Comparison of ENCODE assay signal across 8 cellular contexts in the genomic region with DNA sequence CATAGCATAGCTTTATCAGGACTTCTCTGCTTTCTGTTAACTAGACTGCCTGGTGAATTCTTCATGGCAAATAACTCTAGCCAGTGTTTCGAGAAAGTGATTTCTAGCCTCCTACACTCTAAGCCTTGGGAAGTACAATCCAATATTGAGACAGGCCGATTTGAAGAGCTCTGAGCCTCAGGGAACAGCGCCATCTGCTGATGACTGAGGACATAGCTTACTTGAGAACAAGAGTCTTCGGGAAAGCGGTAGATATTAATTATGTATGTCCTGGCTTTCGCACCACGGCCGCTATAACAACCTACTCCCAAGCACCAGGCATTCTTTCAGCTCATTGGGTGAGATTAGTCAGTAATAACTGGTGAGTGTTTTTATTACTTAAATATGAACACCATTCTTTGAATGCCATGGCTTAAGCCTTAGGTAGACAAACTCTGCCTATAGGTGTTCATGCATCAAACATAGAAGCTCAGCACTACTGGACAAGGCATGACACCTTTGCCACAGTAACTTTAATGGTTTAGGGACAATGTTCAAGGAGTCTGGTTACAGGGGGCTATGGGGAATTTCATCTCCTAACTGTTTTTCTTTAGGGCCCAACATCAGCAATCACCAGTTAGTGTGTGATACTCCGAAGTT.
DNase-seq lines count a peak whose midpoint lies in the region; ATAC-seq, FAIRE-seq and TF ChIP-seq lines count a peak whose summit lies in the region.

No MANE protein-coding gene starts in this region.

- H3K36me3 ChIP-seq in ovary, result no peaks in the 10 kb centered on the region

- peak; percentile 62 for FAIRE-seq in frontal cortex (lab: Jason Lieb, UNC)

- POLR2A ChIA-PET in WTC11 (lab: Charles Lee), result no interaction called here

- CTCF ChIA-PET in WTC11 (lab: Charles Lee), result interaction anchor here (0.6 to 1.8 kb wide), 51 partner anchors 9 to 1176 kb away, joined by 3 to 25 read pairs (median 3); no protein-coding TSS in a partner anchor

- DNase-seq in AG09319 (ENCODE audit: extremely low read depth, low read depth) (peak; percentile 70), GM13977 (ENCODE audit: low spot score) (peak; percentile 6), NCI-H2196 (lab: John Stamatoyannopoulos, UW; ENCODE audit: unreplicated experiment) (peak; percentile 87), WTC11 (ENCODE audit: low spot score) (peak; percentile 62), frontal cortex (ENCODE audit: low spot score in 2 of 2) (peak; percentile 6 to 40), ovary (peak; percentile 43 to 76 (median 62)), GM19240 (ENCODE audit: insufficient read length, low spot score) (no peak)

- no peaks in the 10 kb centered on the region for H3K27me3 ChIP-seq in ovary

- no peaks in the 10 kb centered on the region for H3K36me3 Mint-ChIP-seq in WTC11

- H3K4me1 ChIP-seq in ovary (ENCODE audit: insufficient read depth), result no peaks in the 10 kb centered on the region

- ATAC-seq in HG03135 (IDR thresholded peaks at IDR 0.05; ENCODE audit: unreplicated experiment) (peak; percentile 59), WTC11 (peak; percentile 88)

- H3K4me3 Mint-ChIP-seq in WTC11, result no peak overlapping the region

- intact Hi-C loops in ovary (cut with DNase I), result loop anchor here in 3 of 4 donors (5.0 to 10.0 kb wide), 3 partner anchors 519 to 1141 kb away; a partner anchor contains a TSS

- no peak for TF ChIP-seq EP300 in ovary (IDR thresholded peaks at IDR 0.05)

- no peaks in the 10 kb centered on the region for H3K9me3 ChIP-seq in ovary

- H3K27ac Mint-ChIP-seq in WTC11, result no peak overlapping the region

- peaks cover 2% of the 10 kb centered on the region for H3K4me1 Mint-ChIP-seq in WTC11

- H3K4me3 ChIP-seq in ovary, result no peak overlapping the region

- no peak for TF ChIP-seq POLR2A in ovary (IDR thresholded peaks at IDR 0.05)

- in situ Hi-C loops in GM13977 (cut with MboI; ENCODE audit: low pct_unique_long_range_greater_than_20kb, low sequenced_read_pairs, unreplicated experiment), result no loop called here

- H3K27ac ChIP-seq in ovary, result no peak overlapping the region

- no peaks in the 10 kb centered on the region for H3K27me3 Mint-ChIP-seq in WTC11 (ENCODE audit: low read depth)

- TF ChIP-seq CTCF in AG09319 (IDR thresholded peaks at IDR 0.05; ENCODE audit: low read depth, low read length) (peak; percentile 94), GM13977 (IDR thresholded peaks at IDR 0.05; ENCODE audit: extremely low read depth, insufficient read depth, missing control alignments) (peak; percentile 82), WTC11 (IDR thresholded peaks at IDR 0.05) (peak; percentile 62), ovary (IDR thresholded peaks at IDR 0.05) (peak in 2 of 3 donors; percentile 20 to 68)

- WGBS in ovary, 3 donors, result 14 to 19% (median 17%) methylated on average over 9 of the region's 9 CpGs

- H3K9me3 Mint-ChIP-seq in WTC11, result no peaks in the 10 kb centered on the region

TF ChIP-seq in WTC11, 78 proteins besides CTCF, POLR2A, EP300 and RAD21:
- TF ChIP-seq, protein P1, sequence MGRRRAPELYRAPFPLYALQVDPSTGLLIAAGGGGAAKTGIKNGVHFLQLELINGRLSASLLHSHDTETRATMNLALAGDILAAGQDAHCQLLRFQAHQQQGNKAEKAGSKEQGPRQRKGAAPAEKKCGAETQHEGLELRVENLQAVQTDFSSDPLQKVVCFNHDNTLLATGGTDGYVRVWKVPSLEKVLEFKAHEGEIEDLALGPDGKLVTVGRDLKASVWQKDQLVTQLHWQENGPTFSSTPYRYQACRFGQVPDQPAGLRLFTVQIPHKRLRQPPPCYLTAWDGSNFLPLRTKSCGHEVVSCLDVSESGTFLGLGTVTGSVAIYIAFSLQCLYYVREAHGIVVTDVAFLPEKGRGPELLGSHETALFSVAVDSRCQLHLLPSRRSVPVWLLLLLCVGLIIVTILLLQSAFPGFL (CRISPR knock-in tag; IDR thresholded peaks at IDR 0.05; ENCODE audit: borderline replicate concordance), result no peak
- TF ChIP-seq, protein P2, sequence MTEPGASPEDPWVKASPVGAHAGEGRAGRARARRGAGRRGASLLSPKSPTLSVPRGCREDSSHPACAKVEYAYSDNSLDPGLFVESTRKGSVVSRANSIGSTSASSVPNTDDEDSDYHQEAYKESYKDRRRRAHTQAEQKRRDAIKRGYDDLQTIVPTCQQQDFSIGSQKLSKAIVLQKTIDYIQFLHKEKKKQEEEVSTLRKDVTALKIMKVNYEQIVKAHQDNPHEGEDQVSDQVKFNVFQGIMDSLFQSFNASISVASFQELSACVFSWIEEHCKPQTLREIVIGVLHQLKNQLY (CRISPR knock-in tag; IDR thresholded peaks at IDR 0.05), result no peak
- TF ChIP-seq ETV6 (CRISPR knock-in tag; IDR thresholded peaks at IDR 0.05), result no peak
- TF ChIP-seq SMAD4 (CRISPR knock-in tag; IDR thresholded peaks at IDR 0.05), result no peak
TF ChIP-seq in WTC11: peak in this region for 0.

Comparison
In these comparisons a context has a peak if more than half of its experiments do, and no peak if none do; other contexts are left out.
1. CTCF ChIP-seq: peak in every context shown above with its lines; median percentile 94 in AG09319; 82 in GM13977; 62 in WTC11; 44 in ovary.